In the genomic region with DNA sequence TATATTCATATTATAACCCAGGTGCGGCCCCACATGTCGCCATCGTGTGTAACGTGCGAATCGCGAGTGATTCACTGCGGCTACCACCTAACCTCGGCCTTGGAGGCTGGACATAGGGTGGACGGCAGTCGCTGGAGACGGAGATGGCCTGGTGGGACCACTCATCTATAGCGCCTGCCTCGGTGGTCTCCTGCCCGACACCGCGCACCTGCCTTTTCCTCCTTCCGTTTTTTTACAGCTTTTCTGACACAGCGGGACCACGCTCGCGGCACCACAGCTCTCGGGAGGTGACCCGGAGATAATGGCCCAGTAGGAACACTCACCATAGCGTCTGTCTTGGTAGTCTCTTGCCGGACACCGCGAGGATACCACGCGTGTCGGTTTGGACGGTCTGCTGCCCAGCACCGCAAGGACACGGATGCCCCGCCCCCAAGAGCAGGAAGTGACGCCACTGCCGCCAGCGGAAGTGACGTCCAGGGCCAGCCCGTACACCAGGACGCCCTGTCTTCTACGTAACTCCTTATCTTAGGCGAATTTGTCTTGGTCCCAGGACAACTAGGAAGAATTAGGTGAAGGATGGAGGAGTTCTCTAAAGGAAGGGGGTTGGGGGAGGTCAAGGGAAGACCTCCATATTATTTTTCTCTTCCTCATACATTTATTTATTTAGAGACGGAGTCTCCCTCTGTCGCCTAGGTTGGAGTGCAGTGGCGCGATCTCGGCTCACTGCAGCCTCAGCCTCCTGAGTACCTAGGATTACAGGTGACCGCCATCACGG, we compare ENCODE assay signal across 1 cellular context.
A peak's percentile ranks its signal among the peaks of the same experiment; 100 is the strongest.
TF ChIP-seq lines count a peak whose summit lies in the region.

No MANE protein-coding gene starts in this region.

TF ChIP-seq in K562, 482 proteins besides CTCF, POLR2A, EP300 and RAD21 (continued from another document and continues in another):
- TF ChIP-seq, protein P1, sequence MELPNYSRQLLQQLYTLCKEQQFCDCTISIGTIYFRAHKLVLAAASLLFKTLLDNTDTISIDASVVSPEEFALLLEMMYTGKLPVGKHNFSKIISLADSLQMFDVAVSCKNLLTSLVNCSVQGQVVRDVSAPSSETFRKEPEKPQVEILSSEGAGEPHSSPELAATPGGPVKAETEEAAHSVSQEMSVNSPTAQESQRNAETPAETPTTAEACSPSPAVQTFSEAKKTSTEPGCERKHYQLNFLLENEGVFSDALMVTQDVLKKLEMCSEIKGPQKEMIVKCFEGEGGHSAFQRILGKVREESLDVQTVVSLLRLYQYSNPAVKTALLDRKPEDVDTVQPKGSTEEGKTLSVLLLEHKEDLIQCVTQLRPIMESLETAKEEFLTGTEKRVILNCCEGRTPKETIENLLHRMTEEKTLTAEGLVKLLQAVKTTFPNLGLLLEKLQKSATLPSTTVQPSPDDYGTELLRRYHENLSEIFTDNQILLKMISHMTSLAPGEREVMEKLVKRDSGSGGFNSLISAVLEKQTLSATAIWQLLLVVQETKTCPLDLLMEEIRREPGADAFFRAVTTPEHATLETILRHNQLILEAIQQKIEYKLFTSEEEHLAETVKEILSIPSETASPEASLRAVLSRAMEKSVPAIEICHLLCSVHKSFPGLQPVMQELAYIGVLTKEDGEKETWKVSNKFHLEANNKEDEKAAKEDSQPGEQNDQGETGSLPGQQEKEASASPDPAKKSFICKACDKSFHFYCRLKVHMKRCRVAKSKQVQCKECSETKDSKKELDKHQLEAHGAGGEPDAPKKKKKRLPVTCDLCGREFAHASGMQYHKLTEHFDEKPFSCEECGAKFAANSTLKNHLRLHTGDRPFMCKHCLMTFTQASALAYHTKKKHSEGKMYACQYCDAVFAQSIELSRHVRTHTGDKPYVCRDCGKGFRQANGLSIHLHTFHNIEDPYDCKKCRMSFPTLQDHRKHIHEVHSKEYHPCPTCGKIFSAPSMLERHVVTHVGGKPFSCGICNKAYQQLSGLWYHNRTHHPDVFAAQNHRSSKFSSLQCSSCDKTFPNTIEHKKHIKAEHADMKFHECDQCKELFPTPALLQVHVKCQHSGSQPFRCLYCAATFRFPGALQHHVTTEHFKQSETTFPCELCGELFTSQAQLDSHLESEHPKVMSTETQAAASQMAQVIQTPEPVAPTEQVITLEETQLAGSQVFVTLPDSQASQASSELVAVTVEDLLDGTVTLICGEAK (IDR thresholded peaks at IDR 0.05) = peak; percentile 96
- TF ChIP-seq, protein P1 (CRISPR knock-in tag; IDR thresholded peaks at IDR 0.05) = no peak
- TF ChIP-seq SAP30 (IDR thresholded peaks at IDR 0.05; ENCODE audit: borderline replicate concordance, insufficient read depth, low read depth, low read length, poor library complexity, severe bottlenecking) = peak; percentile 78
- no peak for TF ChIP-seq NR3C1 (CRISPR knock-in tag; IDR thresholded peaks at IDR 0.05)
- TF ChIP-seq, protein P2, sequence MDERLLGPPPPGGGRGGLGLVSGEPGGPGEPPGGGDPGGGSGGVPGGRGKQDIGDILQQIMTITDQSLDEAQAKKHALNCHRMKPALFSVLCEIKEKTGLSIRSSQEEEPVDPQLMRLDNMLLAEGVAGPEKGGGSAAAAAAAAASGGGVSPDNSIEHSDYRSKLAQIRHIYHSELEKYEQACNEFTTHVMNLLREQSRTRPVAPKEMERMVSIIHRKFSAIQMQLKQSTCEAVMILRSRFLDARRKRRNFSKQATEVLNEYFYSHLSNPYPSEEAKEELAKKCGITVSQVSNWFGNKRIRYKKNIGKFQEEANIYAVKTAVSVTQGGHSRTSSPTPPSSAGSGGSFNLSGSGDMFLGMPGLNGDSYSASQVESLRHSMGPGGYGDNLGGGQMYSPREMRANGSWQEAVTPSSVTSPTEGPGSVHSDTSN (CRISPR knock-in tag; IDR thresholded peaks at IDR 0.05; ENCODE audit: low read depth) = no peak
- TF ChIP-seq, protein P2 (tag; conservative IDR thresholded peaks at IDR 0.05; ENCODE audit: low read depth) = no peak
- TF ChIP-seq KDM5B (IDR thresholded peaks at IDR 0.05; ENCODE audit: insufficient replicate concordance, low read depth, low read length) = peak; percentile 72
- 0 out of 2 replicates have a peak, but pooled peaks have one; percentile 19 for TF ChIP-seq DIDO1 (tag; IDR thresholded peaks at IDR 0.05; ENCODE audit: low read depth)
- peak; percentile 55 for TF ChIP-seq MXI1 (IDR thresholded peaks at IDR 0.05; ENCODE audit: low read depth, low read length)
- TF ChIP-seq ELF4 (CRISPR knock-in tag; IDR thresholded peaks at IDR 0.05) = no peak
- TF ChIP-seq NCOR1 (IDR thresholded peaks at IDR 0.05) = no peak
- TF ChIP-seq ZEB2 (IDR thresholded peaks at IDR 0.05) = peak; percentile 26; the same call in 1 of the 2 replicates
- TF ChIP-seq ATF1 (CRISPR knock-in tag; IDR thresholded peaks at IDR 0.05) = peak; percentile 65
- TF ChIP-seq ATF1 (tag; IDR thresholded peaks at IDR 0.05) = peak; percentile 97
- TF ChIP-seq MCM7 (IDR thresholded peaks at IDR 0.05) = no peak
- no peak for TF ChIP-seq CBX8 (IDR thresholded peaks at IDR 0.05; ENCODE audit: borderline replicate concordance, extremely low read depth, low read depth, low read length, poor library complexity, severe bottlenecking)
- no peak for TF ChIP-seq BDP1 (IDR thresholded peaks at IDR 0.05; ENCODE audit: insufficient read depth, insufficient read length)
- TF ChIP-seq YBX1 (IDR thresholded peaks at IDR 0.05) = no peak
- no peak for TF ChIP-seq FOXJ3 (CRISPR knock-in tag; IDR thresholded peaks at IDR 0.05)
- 0 out of 4 replicates have a peak, but pooled peaks of 1 of the 2 experiments have one; percentile 35 for TF ChIP-seq MAZ (CRISPR knock-in tag; conservative IDR thresholded peaks at IDR 0.05 in 1 of 2, IDR thresholded peaks at IDR 0.05 in 1 of 2)
- TF ChIP-seq C11orf30 (IDR thresholded peaks at IDR 0.05; ENCODE audit: low read depth) = peak; percentile 89
- TF ChIP-seq FOXK1 (CRISPR knock-in tag; IDR thresholded peaks at IDR 0.05; ENCODE audit: borderline replicate concordance) = peak; percentile 91; the same call in 1 of the 2 replicates
- peak; percentile 55; the same call in 1 of the 2 replicates for TF ChIP-seq CTBP1 (IDR thresholded peaks at IDR 0.05; ENCODE audit: borderline replicate concordance)
- TF ChIP-seq, protein P3, sequence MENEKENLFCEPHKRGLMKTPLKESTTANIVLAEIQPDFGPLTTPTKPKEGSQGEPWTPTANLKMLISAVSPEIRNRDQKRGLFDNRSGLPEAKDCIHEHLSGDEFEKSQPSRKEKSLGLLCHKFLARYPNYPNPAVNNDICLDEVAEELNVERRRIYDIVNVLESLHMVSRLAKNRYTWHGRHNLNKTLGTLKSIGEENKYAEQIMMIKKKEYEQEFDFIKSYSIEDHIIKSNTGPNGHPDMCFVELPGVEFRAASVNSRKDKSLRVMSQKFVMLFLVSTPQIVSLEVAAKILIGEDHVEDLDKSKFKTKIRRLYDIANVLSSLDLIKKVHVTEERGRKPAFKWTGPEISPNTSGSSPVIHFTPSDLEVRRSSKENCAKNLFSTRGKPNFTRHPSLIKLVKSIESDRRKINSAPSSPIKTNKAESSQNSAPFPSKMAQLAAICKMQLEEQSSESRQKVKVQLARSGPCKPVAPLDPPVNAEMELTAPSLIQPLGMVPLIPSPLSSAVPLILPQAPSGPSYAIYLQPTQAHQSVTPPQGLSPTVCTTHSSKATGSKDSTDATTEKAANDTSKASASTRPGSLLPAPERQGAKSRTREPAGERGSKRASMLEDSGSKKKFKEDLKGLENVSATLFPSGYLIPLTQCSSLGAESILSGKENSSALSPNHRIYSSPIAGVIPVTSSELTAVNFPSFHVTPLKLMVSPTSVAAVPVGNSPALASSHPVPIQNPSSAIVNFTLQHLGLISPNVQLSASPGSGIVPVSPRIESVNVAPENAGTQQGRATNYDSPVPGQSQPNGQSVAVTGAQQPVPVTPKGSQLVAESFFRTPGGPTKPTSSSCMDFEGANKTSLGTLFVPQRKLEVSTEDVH (IDR thresholded peaks at IDR 0.05; ENCODE audit: low read depth, partially characterized antibody) = peak; percentile 85
- TF ChIP-seq PRPF4 (IDR thresholded peaks at IDR 0.05; ENCODE audit: insufficient read depth, low read depth, low read length, poor library complexity, severe bottlenecking) = no peak
- no peak for TF ChIP-seq ASH1L (IDR thresholded peaks at IDR 0.05; ENCODE audit: borderline replicate concordance, low read depth, partially characterized antibody)
- TF ChIP-seq CREB1 (IDR thresholded peaks at IDR 0.05) = peak; percentile 97
- TF ChIP-seq CREB1 (CRISPR knock-in tag; IDR thresholded peaks at IDR 0.05) = peak; percentile 98
- no peak for TF ChIP-seq NR2C2 (CRISPR knock-in tag; IDR thresholded peaks at IDR 0.05)
- peak; percentile 25; the same call in 1 of the 2 replicates for TF ChIP-seq NR2C2 (tag; IDR thresholded peaks at IDR 0.05)
- TF ChIP-seq JUN (IDR thresholded peaks at IDR 0.05; ENCODE audit: borderline replicate concordance, low read depth, low read length) = peak; percentile 60; the same call in 1 of the 2 replicates
- no peak for TF ChIP-seq JUN (CRISPR knock-in tag; IDR thresholded peaks at IDR 0.05; ENCODE audit: borderline replicate concordance)
- TF ChIP-seq TAF1 (IDR thresholded peaks at IDR 0.05; ENCODE audit: control insufficient read depth, extremely low read depth, insufficient read depth, low read length, severe bottlenecking) = peak; percentile 65
- peak in 1 of 3 experiments; percentile 40 for TF ChIP-seq YY1 (IDR thresholded peaks at IDR 0.05; ENCODE audit: borderline replicate concordance in 1 of 3, control insufficient read depth in 1 of 3, extremely low read depth in 1 of 3, insufficient read depth in 3 of 3, insufficient read length in 1 of 3, insufficient replicate concordance in 2 of 3, low read depth in 1 of 3, low read length in 2 of 3)
- peak in 1 of 2 experiments; percentile 52; a peak in 2 of 4 replicates for TF ChIP-seq FOXK2 (conservative IDR thresholded peaks at IDR 0.05 in 1 of 2, IDR thresholded peaks at IDR 0.05 in 1 of 2; ENCODE audit: low read depth in 2 of 2)
- no peak for TF ChIP-seq ZNF274 (IDR thresholded peaks at IDR 0.05; ENCODE audit: borderline replicate concordance, low read depth, low read length)
- no peak for TF ChIP-seq ZC3H8 (IDR thresholded peaks at IDR 0.05)
- peak; percentile 74; the same call in 1 of the 2 replicates for TF ChIP-seq TARDBP (IDR thresholded peaks at IDR 0.05)
- TF ChIP-seq, protein P4, sequence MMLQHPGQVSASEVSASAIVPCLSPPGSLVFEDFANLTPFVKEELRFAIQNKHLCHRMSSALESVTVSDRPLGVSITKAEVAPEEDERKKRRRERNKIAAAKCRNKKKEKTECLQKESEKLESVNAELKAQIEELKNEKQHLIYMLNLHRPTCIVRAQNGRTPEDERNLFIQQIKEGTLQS (IDR thresholded peaks at IDR 0.05) = peak; percentile 16; the same call in 1 of the 2 replicates
- TF ChIP-seq, protein P4 (CRISPR knock-in tag; conservative IDR thresholded peaks at IDR 0.05) = no peak
- no peak for TF ChIP-seq ZNF699 (CRISPR knock-in tag; IDR thresholded peaks at IDR 0.05; ENCODE audit: insufficient replicate concordance)
- no peak for TF ChIP-seq EZH2 (IDR thresholded peaks at IDR 0.05; ENCODE audit: borderline replicate concordance, low read depth, low read length)
- TF ChIP-seq SIN3A (IDR thresholded peaks at IDR 0.05; ENCODE audit: borderline replicate concordance in 2 of 2, control insufficient read depth in 1 of 2, low read depth in 2 of 2, low read length in 2 of 2) = peak; percentile 49 to 85; a peak in 1 of 4 replicates
- TF ChIP-seq NCOA1 (IDR thresholded peaks at IDR 0.05; ENCODE audit: low read depth) = peak; percentile 75
- 0 out of 2 replicates have a peak, but pooled peaks have one; percentile 46 for TF ChIP-seq MBD2 (IDR thresholded peaks at IDR 0.05; ENCODE audit: borderline replicate concordance, low read depth)
